ENCODE assay signal across 1 cellular context in genomic region chr14:90523544-90523943, GRCh38.
TF ChIP-seq lines count a peak whose summit lies in the region.

No MANE protein-coding gene starts in this region.

TF ChIP-seq in IMR-90, 13 proteins besides CTCF, POLR2A, EP300 and RAD21 (continued from another document):
- TF ChIP-seq ELK1 (IDR thresholded peaks at IDR 0.05; ENCODE audit: borderline replicate concordance, low read depth, low read length): no peak
- TF ChIP-seq BHLHE40 (IDR thresholded peaks at IDR 0.05; ENCODE audit: low read depth, low read length): no peak
- no peak for TF ChIP-seq MAZ (IDR thresholded peaks at IDR 0.05; ENCODE audit: borderline replicate concordance, low read depth, low read length)
- TF ChIP-seq MAFK (IDR thresholded peaks at IDR 0.05; ENCODE audit: low read depth, low read length): no peak
